ENCODE assay signal across 9 cellular contexts in genomic region chr3:38834110-38834509, GRCh38. TPM values are rescaled to one million over a fixed set of nuclear protein-coding genes. Genes with fewer than 3 reads are reported as not detected.
DNase-seq lines count a peak whose midpoint lies in the region; ATAC-seq and TF ChIP-seq lines count a peak whose summit lies in the region.
"Had no signal": no experiment of that assay in that cellular context is flagged by ENCODE, and none has a peak within 500 bp of the region (broad histone marks: within the 10 kb centered on the region; RNA-seq: fewer than 3 reads in every experiment).

No MANE protein-coding gene starts in this region.

- WGBS in transverse colon (ENCODE audit: low coverage in 1 of 2), 2 donors: 0 to 5% methylated on average over 1 to 8 of the region's 8 CpGs

- H3K27ac ChIP-seq in GM23338 (ENCODE audit: low read depth) (no peak overlapping the region), left lung (no peak overlapping the region), transverse colon (peak overlapping the region in 1 of 4 donors; percentile 21)
- H3K27ac ChIP-seq: neutrophil, SK-N-MC had no signal

- H3K27ac Mint-ChIP-seq in GM23338: no peak overlapping the region

- H2AFZ ChIP-seq in GM23338: peak overlapping the region; percentile 59; the same call in 1 of the 2 replicates

- H3K36me3 Mint-ChIP-seq in GM23338 (ENCODE audit: low read depth): no peaks in the 10 kb centered on the region

- H3K9me2 ChIP-seq in GM23338 (ENCODE audit: insufficient read depth): peaks cover 12% of the 10 kb centered on the region; the same call in 1 of the 2 replicates

- TF ChIP-seq CTCF in GM23338 (conservative IDR thresholded peaks at IDR 0.05; ENCODE audit: low read depth in 2 of 2) (no peak), astrocyte of the cerebellum (IDR thresholded peaks at IDR 0.05; ENCODE audit: low read depth, low read length, missing control alignments) (no peak), left lung (IDR thresholded peaks at IDR 0.05) (no peak), transverse colon (IDR thresholded peaks at IDR 0.05) (no peak)

- H3K9me3 Mint-ChIP-seq in GM23338: no peaks in the 10 kb centered on the region

- H3K4me1 ChIP-seq in GM23338 (ENCODE audit: insufficient read depth): peaks cover 7% of the 10 kb centered on the region
- no peaks in the 10 kb centered on the region for H3K4me1 ChIP-seq in left lung
- H3K4me1 ChIP-seq in transverse colon: peaks cover 0 to 2% (median 0%) of the 10 kb centered on the region in 4 donors

- H3K79me2 ChIP-seq in GM23338 (replicated peaks; ENCODE audit: insufficient read depth): no peaks in the 10 kb centered on the region

- ATAC-seq in GM23338 (peak; percentile 74), left lung (peak; percentile 73), HG02870 (IDR thresholded peaks at IDR 0.05; ENCODE audit: unreplicated experiment) (no peak)

- H3K4me3 Mint-ChIP-seq in GM23338: no peak overlapping the region

- peaks cover 5% of the 10 kb centered on the region for H3K27me3 Mint-ChIP-seq in GM23338 (ENCODE audit: insufficient read depth, low read depth, poor library complexity)

- no peak for TF ChIP-seq EP300 in transverse colon (IDR thresholded peaks at IDR 0.05; ENCODE audit: low read depth)

- H3K4me2 ChIP-seq in GM23338: peak overlapping the region; percentile 48; the same call in 1 of the 2 replicates

- no peak for TF ChIP-seq POLR2A in transverse colon (IDR thresholded peaks at IDR 0.05)

- H3K27me3 ChIP-seq in GM23338 (ENCODE audit: insufficient read depth) (no peaks in the 10 kb centered on the region), left lung (no peaks in the 10 kb centered on the region), transverse colon (no peaks in the 10 kb centered on the region)

- no peaks in the 10 kb centered on the region for H3F3A ChIP-seq in GM23338 (replicated peaks; ENCODE audit: low read depth)

- intact Hi-C loops in left lung (cut with DNase I): no loop called here
- intact Hi-C loops in transverse colon (cut with DNase I; ENCODE audit: low total_unique reads): no loop called here

- H3K9me3 ChIP-seq in left lung (no peaks in the 10 kb centered on the region), transverse colon (no peaks in the 10 kb centered on the region)
- H3K9me3 ChIP-seq: neutrophil had no signal

- DNase-seq in GM23338 (ENCODE audit: low spot score) (peak; percentile 60), NCI-H748 treated with DMSO at 0.1 percent for 48 hours (lab: John Stamatoyannopoulos, UW) (peak; percentile 19), astrocyte of the cerebellum (ENCODE audit: low read depth) (peak; percentile 70), left lung (peak; percentile 36 to 74), transverse colon (peak; percentile 9), HuH-7.5 (ENCODE audit: low spot score) (no peak)

- in situ Hi-C loops in astrocyte of the cerebellum (cut with HindIII; ENCODE audit: low sequenced_read_pairs): loop anchor here (25.0 kb wide), 1 partner anchor 322 kb away; no protein-coding TSS in a partner anchor
- in situ Hi-C loops in transverse colon (cut with MboI; ENCODE audit: low pct_ligation_motif_present in 1 of 4, low pct_unique_long_range_greater_than_20kb in 1 of 4, low sequenced_read_pairs in 3 of 4): no loop called here

- H3K36me3 ChIP-seq in GM23338 (ENCODE audit: insufficient read depth): no peaks in the 10 kb centered on the region
- no peaks in the 10 kb centered on the region for H3K36me3 ChIP-seq in left lung
- H3K36me3 ChIP-seq in transverse colon: no peaks in the 10 kb centered on the region
- H3K36me3 ChIP-seq: neutrophil had no signal

- peaks cover 29% of the 10 kb centered on the region for H3K4me1 Mint-ChIP-seq in GM23338

- H4K20me1 ChIP-seq in GM23338 (replicated peaks; ENCODE audit: insufficient read depth): no peaks in the 10 kb centered on the region

- H3K4me3 ChIP-seq in GM23338 (no peak overlapping the region), astrocyte of the cerebellum (ENCODE audit: low read depth, low read length) (no peak overlapping the region), left lung (no peak overlapping the region), transverse colon (no peak overlapping the region)
- H3K4me3 ChIP-seq: SK-N-MC had no signal

TF ChIP-seq in GM23338, 12 proteins besides CTCF, POLR2A, EP300 and RAD21 (continues in another document):
- TF ChIP-seq REST (IDR thresholded peaks at IDR 0.05; ENCODE audit: unreplicated experiment) (no peak), EZH2 (IDR thresholded peaks at IDR 0.05; ENCODE audit: low read depth, unreplicated experiment) (no peak), CREB1 (CRISPR knock-in tag; IDR thresholded peaks at IDR 0.05; ENCODE audit: low read depth) (no peak), STAT1 (IDR thresholded peaks at IDR 0.05; ENCODE audit: unreplicated experiment) (no peak)

RNA-seq across cellular contexts. Expression of gene SCN10A, which starts 18.1 kb away (rescaled TPM):
- 0.03 TPM in 1 of 2 replicates, not detected in the other for total RNA-seq in GM23338 (2014; rRNA removed; shearing (Covaris generic))
- polyA plus RNA-seq in GM23338 (2016; fragmentation: Nextera tagmentation; extraction: Ambion mirVana): not detected in 2 replicates
- not detected for total RNA-seq in left lung
- total RNA-seq in transverse colon: not detected
